In genomic region chr20:37997516-37997915, GRCh38 we compare ENCODE assay signal across 16 cellular contexts.
DNase-seq lines count a peak whose midpoint lies in the region; ATAC-seq lines count a peak whose summit lies in the region.
"Had no signal": no experiment of that assay in that cellular context is flagged by ENCODE, and none has a peak within 500 bp of the region (broad histone marks: within the 10 kb centered on the region; RNA-seq: fewer than 3 reads in every experiment).

No MANE protein-coding gene starts in this region.

- H3K27ac ChIP-seq in caudate nucleus (ENCODE audit: low read depth, low read length): peak overlapping the region; percentile 31
- H3K27ac ChIP-seq in substantia nigra (ENCODE audit: low read depth, low read length, poor library complexity, severe bottlenecking): peak overlapping the region; percentile 54
- H3K27ac ChIP-seq: BLaER1 treated with 17β-estradiol and CSF1 and Interleukin-3, amounts not matched to agents 10 nM and 100 nM had no signal

- no peak for ATAC-seq in GM21381 (IDR thresholded peaks at IDR 0.05; ENCODE audit: unreplicated experiment)
- ATAC-seq: CD8-positive, alpha-beta T cell; GM12878; GM23338 had no signal

- DNase-seq in caudate nucleus (lab: John Stamatoyannopoulos, UW): peak in 1 of 61 donors; percentile 53
- DNase-seq in medulla oblongata (ENCODE audit: extremely low spot score): peak; percentile 55
- peak in 3 of 49 donors; percentile 5 to 24 (median 6) for DNase-seq in substantia nigra (lab: John Stamatoyannopoulos, UW)
- DNase-seq in SIG-M5 (lab: John Stamatoyannopoulos, UW): no peak
- DNase-seq in GM03348 (ENCODE audit: low spot score): no peak
- no peak for DNase-seq in NCI-H526 (lab: John Stamatoyannopoulos, UW)
- DNase-seq: Calu3; CD8-positive, alpha-beta T cell; DMS79 treated with DMSO at 0.1 percent for 48 hours; GF-D8; HCEC 1CT; IMR-90 had no signal
